In genomic region chr1:110964400-110964903, GRCh38 we compare ENCODE assay signal across 1 cellular context.
A peak's percentile ranks its signal among the peaks of the same experiment; 100 is the strongest.
TF ChIP-seq lines count a peak whose summit lies in the region.

No MANE protein-coding gene starts in this region.

TF ChIP-seq in GM12878, 131 proteins besides CTCF, POLR2A, EP300 and RAD21 (continued from another document):
- TF ChIP-seq CEBPZ (IDR thresholded peaks at IDR 0.05; ENCODE audit: low read depth, low read length) (no peak), MAX (IDR thresholded peaks at IDR 0.05; ENCODE audit: low read depth, low read length) (no peak), SMARCA5 (IDR thresholded peaks at IDR 0.05) (no peak), CEBPB (IDR thresholded peaks at IDR 0.05; ENCODE audit: borderline replicate concordance in 1 of 2, low read depth in 2 of 2, low read length in 2 of 2) (no peak), EGR1 (IDR thresholded peaks at IDR 0.05; ENCODE audit: borderline replicate concordance in 1 of 2, low read depth in 2 of 2, low read length in 2 of 2) (no peak), JUNB (IDR thresholded peaks at IDR 0.05) (no peak), PAX5 (IDR thresholded peaks at IDR 0.05; ENCODE audit: borderline replicate concordance, low read depth, low read length) (no peak), REST (IDR thresholded peaks at IDR 0.05; ENCODE audit: low read depth, low read length) (no peak), KLF5 (IDR thresholded peaks at IDR 0.05; ENCODE audit: partially characterized antibody) (no peak), USF2 (IDR thresholded peaks at IDR 0.05; ENCODE audit: borderline replicate concordance, low read depth, low read length) (no peak), LARP7 (IDR thresholded peaks at IDR 0.05) (no peak), DPF2 (IDR thresholded peaks at IDR 0.05) (no peak), BCLAF1 (IDR thresholded peaks at IDR 0.05) (no peak), NFXL1 (IDR thresholded peaks at IDR 0.05; ENCODE audit: borderline replicate concordance) (no peak), USF1 (IDR thresholded peaks at IDR 0.05; ENCODE audit: borderline replicate concordance, extremely low read length, insufficient read depth, low read depth, low read length) (no peak), CBX3 (IDR thresholded peaks at IDR 0.05; ENCODE audit: borderline replicate concordance, low read depth) (no peak), ZNF207 (IDR thresholded peaks at IDR 0.05; ENCODE audit: borderline replicate concordance) (peak; percentile 49; the same call in 1 of the 2 replicates)
